Comparison of ENCODE assay signal across 17 cellular contexts in genomic region chr13:94784066-94784465, GRCh38.
DNase-seq lines count a peak whose midpoint lies in the region; ATAC-seq, FAIRE-seq and TF ChIP-seq lines count a peak whose summit lies in the region.
"Had no signal": no experiment of that assay in that cellular context is flagged by ENCODE, and none has a peak within 500 bp of the region (broad histone marks: within the 10 kb centered on the region; RNA-seq: fewer than 3 reads in every experiment).

No MANE protein-coding gene starts in this region.

- in situ Hi-C loops in GM23248 (cut with MboI) (no loop called here), GM13977 (cut with MboI; ENCODE audit: low pct_unique_long_range_greater_than_20kb, low sequenced_read_pairs, unreplicated experiment) (no loop called here)

- H3K4me3 Mint-ChIP-seq in astrocyte (ENCODE audit: unreplicated experiment): no peak overlapping the region
- H3K4me3 Mint-ChIP-seq: CD8-positive, alpha-beta memory T cell had no signal

- H3K27me3 ChIP-seq in GM23248 (replicated peaks; ENCODE audit: insufficient read depth): no peaks in the 10 kb centered on the region
- H3K27me3 ChIP-seq in astrocyte (ENCODE audit: insufficient read depth, low read length): no peaks in the 10 kb centered on the region
- no peaks in the 10 kb centered on the region for H3K27me3 ChIP-seq in smooth muscle cell (ENCODE audit: low read depth)
- H3K27me3 ChIP-seq: BLaER1 had no signal

- H3K36me3 ChIP-seq in GM23248 (ENCODE audit: low read depth): no peaks in the 10 kb centered on the region
- H3K36me3 ChIP-seq in astrocyte (ENCODE audit: insufficient read depth, low read length): no peaks in the 10 kb centered on the region
- no peaks in the 10 kb centered on the region for H3K36me3 ChIP-seq in smooth muscle cell (ENCODE audit: low read depth)
- H3K36me3 ChIP-seq: BLaER1 had no signal

- 63 to 67% methylated on average over 6 of the region's 6 CpGs for WGBS in GM23248 (ENCODE audit: low coverage in 1 of 2, low lambda C conversion rate in 2 of 2, missing lambda C conversion rate in 2 of 2), 2 experiments
- 59% methylated on average over 6 of the region's 6 CpGs for WGBS in smooth muscle cell (ENCODE audit: low lambda C conversion rate)

- H3K9me2 ChIP-seq in GM23248 (ENCODE audit: insufficient read depth): no peaks in the 10 kb centered on the region
- H3K9me2 ChIP-seq: SK-N-SH had no signal

- peaks cover 9% of the 10 kb centered on the region for H3K4me1 Mint-ChIP-seq in astrocyte (ENCODE audit: low read depth, unreplicated experiment)
- H3K4me1 Mint-ChIP-seq: CD8-positive, alpha-beta memory T cell had no signal

- H3K4me1 ChIP-seq in GM23248 (ENCODE audit: insufficient read depth) (no peaks in the 10 kb centered on the region), astrocyte (ENCODE audit: insufficient read depth, low read length) (no peaks in the 10 kb centered on the region), smooth muscle cell (ENCODE audit: low read depth) (no peaks in the 10 kb centered on the region)
- H3K4me1 ChIP-seq: BLaER1 had no signal

- no peaks in the 10 kb centered on the region for H4K20me1 ChIP-seq in GM23248 (ENCODE audit: insufficient read depth)
- no peaks in the 10 kb centered on the region for H4K20me1 ChIP-seq in astrocyte (ENCODE audit: insufficient read depth, low read length)
- no peaks in the 10 kb centered on the region for H4K20me1 ChIP-seq in smooth muscle cell (ENCODE audit: low read depth)
- H4K20me1 ChIP-seq: BLaER1 had no signal

- H3K4me2 ChIP-seq in GM23248 (ENCODE audit: unreplicated experiment): no peak overlapping the region
- no peak overlapping the region for H3K4me2 ChIP-seq in astrocyte (ENCODE audit: low read length)
- H3K4me2 ChIP-seq in smooth muscle cell: no peak overlapping the region
- H3K4me2 ChIP-seq: BLaER1, SK-N-SH had no signal

- no peak overlapping the region for H3K27ac ChIP-seq in GM23248
- H3K27ac ChIP-seq in astrocyte (ENCODE audit: low read depth, low read length): no peak overlapping the region
- H3K27ac ChIP-seq in smooth muscle cell (ENCODE audit: low read depth): peak overlapping the region; percentile 68
- H3K27ac ChIP-seq: BLaER1 had no signal

- ATAC-seq in HG02678 (IDR thresholded peaks at IDR 0.05; ENCODE audit: unreplicated experiment) (no peak), GM21529 (IDR thresholded peaks at IDR 0.05; ENCODE audit: unreplicated experiment) (no peak)
- ATAC-seq: GM12878, Panc1 had no signal

- H3K9me3 ChIP-seq in GM23248 (ENCODE audit: low read depth) (no peaks in the 10 kb centered on the region), astrocyte (ENCODE audit: insufficient read depth, low read depth, low read length) (no peaks in the 10 kb centered on the region), smooth muscle cell (replicated peaks; ENCODE audit: low read depth) (no peaks in the 10 kb centered on the region)
- H3K9me3 ChIP-seq: SK-N-SH had no signal

- TF ChIP-seq CTCF in astrocyte (IDR thresholded peaks at IDR 0.05; ENCODE audit: insufficient read depth, low read depth, low read length) (no peak), fibroblast of the aortic adventitia (IDR thresholded peaks at IDR 0.05; ENCODE audit: insufficient read depth, low read length) (no peak), smooth muscle cell (IDR thresholded peaks at IDR 0.05; ENCODE audit: borderline replicate concordance, insufficient read depth, poor library complexity, severe bottlenecking) (no peak), GM13977 (IDR thresholded peaks at IDR 0.05; ENCODE audit: extremely low read depth, insufficient read depth, missing control alignments) (no peak)

- DNase-seq in GM23248: peak; percentile 4
- DNase-seq in astrocyte (ENCODE audit: low read depth): peak; percentile 85
- peak; percentile 49 for DNase-seq in fibroblast of the aortic adventitia (ENCODE audit: low read depth)
- no peak for DNase-seq in smooth muscle cell (lab: John Stamatoyannopoulos, UW; ENCODE audit: unreplicated experiment)
- DNase-seq in GM13977 (ENCODE audit: low spot score): no peak
- DNase-seq: CD8-positive, alpha-beta memory T cell; KBM-7; NCI-H1092; NCI-H1694 treated with DMSO at 0.1 percent for 48 hours; NCI-H446 treated with DMSO at 0.1 percent for 48 hours; Right ventricle myocardium superior; SK-N-SH had no signal

- H3K27ac Mint-ChIP-seq in astrocyte (ENCODE audit: unreplicated experiment): peak overlapping the region; percentile 77
- H3K27ac Mint-ChIP-seq: CD8-positive, alpha-beta memory T cell had no signal

- H3F3A ChIP-seq in GM23248 (ENCODE audit: insufficient read depth) (no peaks in the 10 kb centered on the region), smooth muscle cell (ENCODE audit: low read depth) (no peaks in the 10 kb centered on the region)

- peaks cover 2% of the 10 kb centered on the region for H3K9me3 Mint-ChIP-seq in astrocyte (ENCODE audit: unreplicated experiment)

- H3K79me2 ChIP-seq in GM23248 (ENCODE audit: insufficient read depth) (no peaks in the 10 kb centered on the region), astrocyte (ENCODE audit: insufficient read depth, low read length) (no peaks in the 10 kb centered on the region), smooth muscle cell (ENCODE audit: low read depth) (no peaks in the 10 kb centered on the region)

- H3K4me3 ChIP-seq in GM23248 (no peak overlapping the region), astrocyte (ENCODE audit: insufficient read depth, low read depth, low read length) (no peak overlapping the region), fibroblast of the aortic adventitia (ENCODE audit: low read depth, low read length) (no peak overlapping the region), smooth muscle cell (no peak overlapping the region)
- H3K4me3 ChIP-seq: BLaER1, GM12878 had no signal

- no peaks in the 10 kb centered on the region for H3K36me3 Mint-ChIP-seq in astrocyte (ENCODE audit: low read depth, unreplicated experiment)
- H3K36me3 Mint-ChIP-seq: CD8-positive, alpha-beta memory T cell had no signal

- FAIRE-seq in astrocyte (lab: Jason Lieb, UNC): no peak
- FAIRE-seq: GM12878 had no signal

- peaks cover 3% of the 10 kb centered on the region for H3K27me3 Mint-ChIP-seq in astrocyte (ENCODE audit: low read depth, unreplicated experiment)

- no peak overlapping the region for H3K9ac ChIP-seq in GM23248
- no peak overlapping the region for H3K9ac ChIP-seq in astrocyte (ENCODE audit: low read length)
- no peak overlapping the region for H3K9ac ChIP-seq in smooth muscle cell (ENCODE audit: low read depth)
- H3K9ac ChIP-seq: BLaER1, SK-N-SH had no signal

- H2AFZ ChIP-seq in GM23248 (no peak overlapping the region), astrocyte (ENCODE audit: low read depth, low read length) (no peak overlapping the region), smooth muscle cell (ENCODE audit: low read depth) (no peak overlapping the region)

Comparison
In these comparisons a context has a peak if more than half of its experiments do, and no peak if none do; other contexts are left out.
1. DNase-seq: peak in GM23248 (single experiment), astrocyte (single experiment) and fibroblast of the aortic adventitia (single experiment); none in smooth muscle cell (single experiment) and GM13977 (single experiment).